In genomic region chr9:128636024-128636390, GRCh38 we compare ENCODE assay signal across 8 cellular contexts. TPM values are rescaled to one million over a fixed set of nuclear protein-coding genes. Genes with fewer than 3 reads are reported as not detected.
DNase-seq lines count a peak whose midpoint lies in the region; ATAC-seq and TF ChIP-seq lines count a peak whose summit lies in the region.

No MANE protein-coding gene starts in this region.

- peaks cover 0 to 2% (median 0%) of the 10 kb centered on the region in 3 donors for H3K27me3 Mint-ChIP-seq in immature natural killer cell (ENCODE audit: low read depth in 3 of 3)

- H3K36me3 ChIP-seq in upper lobe of right lung, result peaks cover 36% of the 10 kb centered on the region

- H3K9me3 ChIP-seq in upper lobe of right lung, result no peaks in the 10 kb centered on the region

- H3K4me3 ChIP-seq in astrocyte of the spinal cord (ENCODE audit: low read depth, low read length) (no peak overlapping the region), upper lobe of right lung (peak overlapping the region; percentile 21)

- no peaks in the 10 kb centered on the region for H3K4me1 Mint-ChIP-seq in immature natural killer cell

- peaks cover 21% of the 10 kb centered on the region for H3K4me1 ChIP-seq in upper lobe of right lung

- TF ChIP-seq CTCF in astrocyte of the spinal cord (IDR thresholded peaks at IDR 0.05; ENCODE audit: low read depth, low read length) (peak; percentile 35), upper lobe of right lung (IDR thresholded peaks at IDR 0.05) (peak; percentile 25)

- no peaks in the 10 kb centered on the region for H3K27me3 ChIP-seq in upper lobe of right lung

- peaks cover 0 to 15% (median 4%) of the 10 kb centered on the region in 3 donors for H3K36me3 Mint-ChIP-seq in immature natural killer cell

- intact Hi-C loops in upper lobe of right lung (cut with DNase I), result no loop called here

- ATAC-seq in left lobe of liver (peak; percentile 85), upper lobe of right lung (peak; percentile 79), GM18870 (IDR thresholded peaks at IDR 0.05; ENCODE audit: unreplicated experiment) (no peak)

- H3K27ac Mint-ChIP-seq in immature natural killer cell, result no peak overlapping the region

- H3K27ac ChIP-seq in upper lobe of right lung, result peak overlapping the region; percentile 94

- H3K4me3 Mint-ChIP-seq in immature natural killer cell, result no peak overlapping the region

- no peaks in the 10 kb centered on the region for H3K9me3 Mint-ChIP-seq in immature natural killer cell

- in situ Hi-C loops in astrocyte of the spinal cord (cut with HindIII; ENCODE audit: low sequenced_read_pairs), result no loop called here

- DNase-seq in DMS 273 (lab: John Stamatoyannopoulos, UW; ENCODE audit: unreplicated experiment) (peak; percentile 42), DMS 273 treated with DMSO at 0.1 percent for 48 hours (lab: John Stamatoyannopoulos, UW) (no peak), astrocyte of the spinal cord (ENCODE audit: low read depth, low spot score) (no peak), left lobe of liver (ENCODE audit: low spot score) (peak; percentile 95), upper lobe of right lung (peak; percentile 92), NOMO-1 (lab: John Stamatoyannopoulos, UW; ENCODE audit: unreplicated experiment in 2 of 2) (no peak), immature natural killer cell (no peak)

RNA-seq across cellular contexts. Expression of gene DYNC2I2, which starts 20.6 kb away (rescaled TPM):
- total RNA-seq in left lobe of liver, result 24.1 TPM
- total RNA-seq in upper lobe of right lung, result 37.3 TPM
- 10 to 100 TPM in 1 of 3 donors, 1 to 10 TPM in 2; 1.6 to 10.8 (median 4.7) TPM for polyA plus RNA-seq in immature natural killer cell

RNA-seq across cellular contexts. Expression of gene SET, which starts 53.0 kb away (rescaled TPM):
- total RNA-seq in left lobe of liver (69.3 TPM), upper lobe of right lung (227 TPM)
- polyA plus RNA-seq in immature natural killer cell, result 100 to 1,000 TPM; 151 to 233 (median 232) TPM

Comparison
In these comparisons a context has a peak if more than half of its experiments do, and no peak if none do; other contexts are left out.
1. DNase-seq: peak in DMS 273 (single experiment), left lobe of liver (single experiment) and upper lobe of right lung (single experiment); none in DMS 273 treated with DMSO at 0.1 percent for 48 hours (single experiment), astrocyte of the spinal cord (single experiment), NOMO-1 (0 of 2) and immature natural killer cell (0 of 3).